In the genomic region with DNA sequence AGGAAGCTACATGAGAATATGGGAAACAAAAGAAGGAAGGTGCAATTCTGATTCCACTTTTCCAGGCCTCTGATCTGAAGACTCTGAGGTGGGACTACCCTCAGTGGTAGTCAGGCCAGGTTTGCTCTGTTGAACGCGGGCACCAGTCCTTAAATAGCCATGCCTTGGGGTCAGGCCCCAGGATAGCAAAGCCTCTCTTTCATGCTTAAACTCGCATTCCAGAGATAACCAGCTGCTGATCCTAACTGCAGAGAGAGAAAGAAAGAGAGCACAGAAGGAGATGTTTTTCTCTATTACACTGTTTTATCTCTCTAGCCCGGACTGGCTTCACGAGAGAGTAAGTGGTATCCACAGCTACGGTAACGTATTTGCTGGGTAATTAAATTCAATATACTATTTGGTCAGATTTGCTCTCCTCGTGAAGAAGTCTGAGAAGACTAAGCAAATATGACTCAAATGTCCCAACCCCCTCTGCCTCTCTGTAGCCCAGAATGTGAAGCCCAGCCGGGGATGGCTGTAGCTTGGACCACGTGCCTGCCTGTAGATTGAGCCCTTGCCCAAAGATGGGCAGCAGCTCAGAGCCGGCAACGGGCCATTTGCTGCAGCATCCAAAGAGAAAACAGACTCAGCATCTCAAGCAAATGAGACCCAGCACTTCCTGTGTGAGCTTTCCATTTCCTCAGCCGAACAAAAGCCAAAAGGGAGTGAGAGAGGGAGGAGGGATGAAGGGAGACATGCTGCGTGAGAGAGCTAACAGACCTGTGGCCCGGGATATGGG, we compare ENCODE assay signal across 9 cellular contexts.
DNase-seq lines count a peak whose midpoint lies in the region; ATAC-seq and TF ChIP-seq lines count a peak whose summit lies in the region.
"Had no signal": no experiment of that assay in that cellular context is flagged by ENCODE, and none has a peak within 500 bp of the region (broad histone marks: within the 10 kb centered on the region; RNA-seq: fewer than 3 reads in every experiment).

No MANE protein-coding gene starts in this region.

- peak overlapping the region; percentile 86 to 95 (median 94) for H3K27ac Mint-ChIP-seq in immature natural killer cell
- no peak overlapping the region for H3K27ac Mint-ChIP-seq in activated CD4-positive, alpha-beta memory T cell treated with anti-CD3 and anti-CD28 coated beads for 36 hours

- H3K4me3 ChIP-seq in brain microvascular endothelial cell (ENCODE audit: low read depth, low read length) (no peak overlapping the region), skeletal muscle cell (ENCODE audit: low read depth, low read length) (no peak overlapping the region)
- H3K4me3 ChIP-seq: GM12878 had no signal

- peak overlapping the region; percentile 99 for H3K27ac ChIP-seq in brain microvascular endothelial cell

- H3K36me3 ChIP-seq in brain microvascular endothelial cell (replicated peaks): peaks cover 10% of the 10 kb centered on the region

- POLR2A ChIA-PET in activated CD4-positive, alpha-beta memory T cell treated with anti-CD3 and anti-CD28 coated beads for 36 hours (lab: Charles Lee): no interaction called here

- in situ Hi-C loops in G401 (cut with HindIII; ENCODE audit: low sequenced_read_pairs): no loop called here
- in situ Hi-C loops in brain microvascular endothelial cell (cut with HindIII; ENCODE audit: low pct_ligation_motif_present, low sequenced_read_pairs): no loop called here

- H3K27me3 ChIP-seq in brain microvascular endothelial cell (replicated peaks): no peaks in the 10 kb centered on the region

- H3K27me3 Mint-ChIP-seq in immature natural killer cell (ENCODE audit: low read depth in 3 of 3): peaks cover 0 to 1% (median 0%) of the 10 kb centered on the region in 3 donors
- no peaks in the 10 kb centered on the region for H3K27me3 Mint-ChIP-seq in activated CD4-positive, alpha-beta memory T cell treated with anti-CD3 and anti-CD28 coated beads for 36 hours

- TF ChIP-seq CTCF in brain microvascular endothelial cell (IDR thresholded peaks at IDR 0.05; ENCODE audit: low read depth, low read length, missing control alignments): no peak

- DNase-seq in G401 (ENCODE audit: low spot score) (peak; percentile 97), brain microvascular endothelial cell (peak; percentile 93), immature natural killer cell (peak; percentile 43 to 56 (median 54)), skeletal muscle cell (ENCODE audit: low read depth) (peak; percentile 84), DMS 273 treated with DMSO at 0.1 percent for 48 hours (lab: John Stamatoyannopoulos, UW) (no peak), NCI-H187 treated with DMSO at 0.1 percent for 48 hours (lab: John Stamatoyannopoulos, UW) (no peak)
- DNase-seq in activated CD4-positive, alpha-beta memory T cell treated with anti-CD3 and anti-CD28 coated beads for 36 hours: no peak

- peaks cover 93 to 94% of the 10 kb centered on the region in 2 donors for H3K4me1 Mint-ChIP-seq in immature natural killer cell
- H3K4me1 Mint-ChIP-seq in activated CD4-positive, alpha-beta memory T cell treated with anti-CD3 and anti-CD28 coated beads for 36 hours (ENCODE audit: low read depth): no peaks in the 10 kb centered on the region

- H3K36me3 Mint-ChIP-seq in immature natural killer cell: peaks cover 14 to 33% (median 24%) of the 10 kb centered on the region in 3 donors
- peaks cover 20% of the 10 kb centered on the region for H3K36me3 Mint-ChIP-seq in activated CD4-positive, alpha-beta memory T cell treated with anti-CD3 and anti-CD28 coated beads for 36 hours

- H3K9me3 Mint-ChIP-seq in immature natural killer cell: no peaks in the 10 kb centered on the region
- no peaks in the 10 kb centered on the region for H3K9me3 Mint-ChIP-seq in activated CD4-positive, alpha-beta memory T cell treated with anti-CD3 and anti-CD28 coated beads for 36 hours

- CTCF ChIA-PET in activated CD4-positive, alpha-beta memory T cell treated with anti-CD3 and anti-CD28 coated beads for 36 hours (lab: Charles Lee): interaction anchor here (0.6 to 2.1 kb wide), 2 partner anchors 23 to 64 kb away, joined by 4 to 6 read pairs; no protein-coding TSS in a partner anchor

- H3K4me3 Mint-ChIP-seq in immature natural killer cell: peak overlapping the region; percentile 16 to 77 (median 64)
- H3K4me3 Mint-ChIP-seq in activated CD4-positive, alpha-beta memory T cell treated with anti-CD3 and anti-CD28 coated beads for 36 hours: no peak overlapping the region

- intact Hi-C loops in activated CD4-positive, alpha-beta memory T cell treated with anti-CD3 and anti-CD28 coated beads for 36 hours (cut with micrococcal nuclease): no loop called here

- no peak for ATAC-seq in activated CD4-positive, CD25-positive, alpha-beta regulatory T cell treated with anti-CD3 and anti-CD28 coated beads, Interleukin-2, amount 50 U/mL, for 24 hours
- ATAC-seq: GM12878 had no signal

Comparison
In these comparisons a context has a peak if more than half of its experiments do, and no peak if none do; other contexts are left out.
1. DNase-seq: peak in G401 (single experiment), brain microvascular endothelial cell (single experiment), immature natural killer cell (3 of 3) and skeletal muscle cell (single experiment); none in activated CD4-positive, alpha-beta memory T cell treated with anti-CD3 and anti-CD28 coated beads for 36 hours (single experiment), DMS 273 treated with DMSO at 0.1 percent for 48 hours (single experiment) and NCI-H187 treated with DMSO at 0.1 percent for 48 hours (single experiment).